21 cellular contexts compared by ENCODE assay signal in the genomic region with DNA sequence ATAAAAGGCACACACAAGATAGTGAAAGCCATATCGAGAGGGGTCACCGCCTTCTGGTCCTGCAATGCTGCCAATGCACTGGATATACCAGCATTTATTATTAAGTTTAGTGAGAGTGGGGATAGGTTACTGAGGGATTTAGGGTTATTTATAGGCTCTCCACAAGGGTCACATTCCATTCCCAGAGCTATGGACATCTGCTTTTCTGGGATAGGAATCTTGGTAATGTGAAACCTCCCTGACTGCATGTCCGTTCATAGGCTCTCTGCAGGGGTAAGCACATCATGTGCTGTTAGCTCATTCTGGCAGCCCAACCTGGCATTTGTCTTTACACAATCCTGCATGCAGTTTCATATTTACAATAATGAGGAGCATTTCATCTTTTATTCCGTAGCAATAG. TPM values are rescaled to one million over a fixed set of nuclear protein-coding genes. Genes with fewer than 3 reads are reported as not detected.
"Had no signal": no experiment of that assay in that cellular context is flagged by ENCODE, and none has a peak within 500 bp of the region (broad histone marks: within the 10 kb centered on the region; RNA-seq: fewer than 3 reads in every experiment).

No MANE protein-coding gene starts in this region.

RNA-seq across cellular contexts. Expression of a gene that starts 21.4 kb away (rescaled TPM):
- total RNA-seq: activated T-cell treated with anti-CD3 and anti-CD28 coated beads, Interleukin-2, amount 50 U/mL, for 72 hours; aorta; body of pancreas; dorsolateral prefrontal cortex; epithelial cell of proximal tubule; gastroesophageal sphincter; left ventricle myocardium superior; lung microvascular endothelial cell; mesenteric fat pad; mucosa of gallbladder; ovary; progenitor cell of endocrine pancreas; renal cortical epithelial cell; sigmoid colon; stomach; suprapubic skin; T-helper 1 cell treated with Interleukin-12 subunit alpha and Interleukin-12 subunit beta and Interleukin-4 antibody, amounts not matched to agents 30 ng/mL and 1 ng/mL, for 36 hours; upper lobe of right lung had no signal
- polyA plus RNA-seq: adipose tissue; aorta; naive thymus-derived CD4-positive, alpha-beta T cell; neural cell; ovary; sigmoid colon; stomach had no signal
